ENCODE assay signal across 8 cellular contexts in genomic region chr20:57596998-57597939, GRCh38. TPM values are rescaled to one million over a fixed set of nuclear protein-coding genes. Genes with fewer than 3 reads are reported as not detected.
DNase-seq lines count a peak whose midpoint lies in the region; TF ChIP-seq lines count a peak whose summit lies in the region.

No MANE protein-coding gene starts in this region.

- intact Hi-C loops in posterior vena cava (cut with DNase I) (loop anchor here in 1 of 2 donors (1.0 to 10.0 kb wide), 2 partner anchors 212 to 612 kb away; no protein-coding TSS in a partner anchor), vagina (cut with DNase I) (loop anchor here (2.0 to 10.0 kb wide), 2 partner anchors 202 to 612 kb away; partner anchors contain the start of gene RBM38)

- H3K27ac ChIP-seq in SJSA1 (no peak overlapping the region), vagina (no peak overlapping the region)

- peak; percentile 88 to 97 (median 95) for TF ChIP-seq CTCF in vagina (IDR thresholded peaks at IDR 0.05)

- H3K4me1 ChIP-seq in SJSA1 (replicated peaks) (0 out of 2 replicates have a peak, but pooled peaks cover 3% of the 10 kb centered on the region), vagina (peaks cover 15% of the 10 kb centered on the region)

- H3K9me3 ChIP-seq in SJSA1 (replicated peaks) = no peaks in the 10 kb centered on the region
- H3K9me3 ChIP-seq in vagina = no peaks in the 10 kb centered on the region

- no peak overlapping the region for H3K4me3 ChIP-seq in SJSA1
- peak overlapping the region in 1 of 2 donors; percentile 9 for H3K4me3 ChIP-seq in vagina

- H3K27me3 ChIP-seq in SJSA1 (replicated peaks) = no peaks in the 10 kb centered on the region
- H3K27me3 ChIP-seq in vagina = no peaks in the 10 kb centered on the region

- DNase-seq in NCI-H1092 treated with DMSO at 0.1 percent for 48 hours (lab: John Stamatoyannopoulos, UW) (peak; percentile 29), NCI-H1092 (lab: John Stamatoyannopoulos, UW) (no peak), HK-2 (ENCODE audit: unreplicated experiment) (peak; percentile 72), SJSA1 (ENCODE audit: low read depth in 1 of 2, low spot score in 2 of 2) (peak; percentile 52 to 57), glomerular visceral epithelial cell (ENCODE audit: extremely low spot score) (peak; percentile 57), posterior vena cava (ENCODE audit: low spot score) (peak; percentile 91), vagina (ENCODE audit: extremely low spot score in 2 of 2) (no peak)
- peak; percentile 46 to 75 (median 62) for DNase-seq in activated naive CD4-positive, alpha-beta T cell (lab: John Stamatoyannopoulos, UW)

- no peak for TF ChIP-seq POLR2A in vagina (IDR thresholded peaks at IDR 0.05)

- H3K36me3 ChIP-seq in SJSA1 (no peaks in the 10 kb centered on the region), vagina (no peaks in the 10 kb centered on the region)

RNA-seq across cellular contexts. Expression of gene ZBP1, which starts 23.0 kb away (rescaled TPM):
- total RNA-seq in SJSA1 (2014; rRNA removed; shearing (Covaris generic)) = not detected in 2 replicates
- total RNA-seq in posterior vena cava (under 1 TPM; 0.24 to 0.37 TPM), vagina (0.74 TPM)

RNA-seq across cellular contexts. Expression of gene PCK1, which starts 36.4 kb away (rescaled TPM):
- total RNA-seq in SJSA1 (2014; rRNA removed; shearing (Covaris generic)) = not detected in 2 replicates
- total RNA-seq in posterior vena cava (under 1 TPM; 0.57 to 0.93 TPM), vagina (13.0 TPM)

Comparison
In these comparisons a context has a peak if more than half of its experiments do, and no peak if none do; other contexts are left out.
1. DNase-seq: peak in NCI-H1092 treated with DMSO at 0.1 percent for 48 hours (single experiment), HK-2 (single experiment), SJSA1 (2 of 2), activated naive CD4-positive, alpha-beta T cell (4 of 4), glomerular visceral epithelial cell (single experiment) and posterior vena cava (single experiment); none in NCI-H1092 (single experiment) and vagina (0 of 2).